In genomic region chr6:19781269-19781668, GRCh38 we compare ENCODE assay signal across 29 cellular contexts. TPM values are rescaled to one million over a fixed set of nuclear protein-coding genes. Genes with fewer than 3 reads are reported as not detected.
"Had no signal": no experiment of that assay in that cellular context is flagged by ENCODE, and none has a peak within 500 bp of the region (broad histone marks: within the 10 kb centered on the region; RNA-seq: fewer than 3 reads in every experiment).

No MANE protein-coding gene starts in this region.

- H3K4me1 ChIP-seq: ascending aorta, breast epithelium, colonic mucosa had no signal

- FAIRE-seq: frontal cortex had no signal

- H3K36me3 ChIP-seq: ascending aorta, breast epithelium, cardiac muscle cell, colonic mucosa, WERI-Rb-1 had no signal

- DNase-seq: activated B cell treated with CpG ODN at 0.5 μM for 24 hours; activated CD4-positive, alpha-beta memory T cell treated with anti-CD3 and anti-CD28 coated beads for 36 hours; activated CD4-positive, alpha-beta T cell treated with anti-CD3 and anti-CD28 coated beads, Interleukin-2, amount 10 ng/mL, durations not matched to agents 24 days and 14 days; activated CD8-positive, alpha-beta memory T cell treated with anti-CD3 and anti-CD28 coated beads, Interleukin-2, amount 10 ng/mL, durations not matched to agents 7 days and 5 days; activated CD8-positive, alpha-beta memory T cell treated with anti-CD3 and anti-CD28 coated beads, Interleukin-2, amount 50 U/mL, for 4 hours; activated CD8-positive, alpha-beta T cell treated with anti-CD3 and anti-CD28 coated beads, Interleukin-2, amount 10 ng/mL, durations not matched to agents 7 days and 5 days; activated gamma-delta T cell; activated naive CD4-positive, alpha-beta T cell; activated naive CD4-positive, alpha-beta T cell treated with anti-CD3 and anti-CD28 coated beads, Interleukin-2, amount 10 ng/mL, durations not matched to agents 7 days and 5 days; activated naive CD8-positive, alpha-beta T cell treated with anti-CD3 and anti-CD28 coated beads, Interleukin-2, amount 10 ng/mL, durations not matched to agents 7 days and 5 days; activated T-cell treated with anti-CD3 and anti-CD28 coated beads, Interleukin-2, amount 50 U/mL, for 24 hours; activated T-cell treated with anti-CD3 and anti-CD28 coated beads, Interleukin-2, amount 50 U/mL, for 72 hours; central memory CD4-positive, alpha-beta T cell; cerebellar nuclear complex; colonic mucosa; effector CD8-positive, alpha-beta T cell; foreskin fibroblast; T-helper 1 cell; T-helper 17 cell; T1000; WERI-Rb-1 had no signal

- H3K27ac ChIP-seq: ascending aorta, breast epithelium, cardiac muscle cell, colonic mucosa, WERI-Rb-1 had no signal

- H3K4me3 ChIP-seq: ascending aorta, breast epithelium, cardiac muscle cell, colonic mucosa had no signal

- H3K9me3 ChIP-seq: ascending aorta, breast epithelium, colonic mucosa had no signal

- ATAC-seq: activated CD4-positive, CD25-positive, alpha-beta regulatory T cell treated with anti-CD3 and anti-CD28 coated beads, Interleukin-2, amount 50 U/mL, for 24 hours; activated CD8-positive, alpha-beta memory T cell treated with anti-CD3 and anti-CD28 coated beads, Interleukin-2, amount 10 ng/mL, durations not matched to agents 7 days and 5 days; activated CD8-positive, alpha-beta T cell treated with anti-CD3 and anti-CD28 coated beads, Interleukin-2, amount 10 ng/mL, durations not matched to agents 7 days and 5 days; activated naive CD4-positive, alpha-beta T cell treated with anti-CD3 and anti-CD28 coated beads, Interleukin-2, amount 50 U/mL, for 72 hours; activated T-cell treated with anti-CD3 and anti-CD28 coated beads, Interleukin-2, amount 50 U/mL, for 72 hours; esophagus mucosa; T-helper 17 cell had no signal

- H3K27me3 ChIP-seq: ascending aorta, breast epithelium, cardiac muscle cell, colonic mucosa had no signal

RNA-seq across cellular contexts. Expression of gene ID4, which starts 55.9 kb away (rescaled TPM):
- total RNA-seq: activated B cell treated with CpG ODN at 0.5 μM for 24 hours; activated CD4-positive, alpha-beta memory T cell treated with anti-CD3 and anti-CD28 coated beads for 36 hours; activated CD4-positive, alpha-beta T cell treated with anti-CD3 and anti-CD28 coated beads, Interleukin-2, amount 10 ng/mL, durations not matched to agents 24 days and 14 days; activated CD8-positive, alpha-beta memory T cell treated with anti-CD3 and anti-CD28 coated beads for 36 hours; activated CD8-positive, alpha-beta memory T cell treated with anti-CD3 and anti-CD28 coated beads, Interleukin-2, amount 10 ng/mL, durations not matched to agents 7 days and 5 days; activated CD8-positive, alpha-beta T cell treated with anti-CD3 and anti-CD28 coated beads, Interleukin-2, amount 10 ng/mL, durations not matched to agents 7 days and 5 days; activated naive CD4-positive, alpha-beta T cell treated with anti-CD3 and anti-CD28 coated beads, Interleukin-2, amount 50 U/mL, for 72 hours; activated naive CD8-positive, alpha-beta T cell treated with anti-CD3 and anti-CD28 coated beads, Interleukin-2, amount 10 ng/mL, durations not matched to agents 7 days and 5 days; activated T-cell treated with anti-CD3 and anti-CD28 coated beads, Interleukin-2, amount 50 U/mL, for 72 hours; T-helper 17 cell had no signal
